ENCODE assay signal across 8 cellular contexts in genomic region chrX:154412468-154412867, GRCh38. TPM values are rescaled to one million over a fixed set of nuclear protein-coding genes. Genes with fewer than 3 reads are reported as not detected.
DNase-seq lines count a peak whose midpoint lies in the region; ATAC-seq and TF ChIP-seq lines count a peak whose summit lies in the region.

No MANE protein-coding gene starts in this region.

- peak overlapping the region; percentile 32 for H3K9ac ChIP-seq in mammary epithelial cell (ENCODE audit: insufficient read depth, low read length)

- H3K4me3 ChIP-seq in MG63 (peak overlapping the region; percentile 63), mammary epithelial cell (replicated peaks in 1 of 3; ENCODE audit: insufficient read depth in 1 of 3, low read depth in 2 of 3, low read length in 3 of 3) (peak overlapping the region; percentile 5 to 70 (median 65)), mononuclear cell (ENCODE audit: low read length) (peak overlapping the region; percentile 59)

- H3K9me3 ChIP-seq in MG63 (no peaks in the 10 kb centered on the region), mammary epithelial cell (replicated peaks; ENCODE audit: insufficient read depth, low read length) (no peaks in the 10 kb centered on the region), mononuclear cell (ENCODE audit: low read depth, low read length) (no peaks in the 10 kb centered on the region)

- peaks cover 6% of the 10 kb centered on the region for H3K79me2 ChIP-seq in mammary epithelial cell (ENCODE audit: insufficient read depth, low read length)

- no peaks in the 10 kb centered on the region for H3K36me3 ChIP-seq in MG63
- H3K36me3 ChIP-seq in mammary epithelial cell (ENCODE audit: insufficient read depth, low read length) = no peaks in the 10 kb centered on the region

- H3K4me2 ChIP-seq in mammary epithelial cell (ENCODE audit: insufficient read depth, low read depth, low read length) = peak overlapping the region; percentile 94

- WGBS in mammary epithelial cell (ENCODE audit: low coverage, missing lambda C conversion rate) = 55% methylated on average over 3 of the region's 4 CpGs

- ATAC-seq in HG03432 (IDR thresholded peaks at IDR 0.05; ENCODE audit: unreplicated experiment) (no peak), HG02610 (IDR thresholded peaks at IDR 0.05; ENCODE audit: unreplicated experiment) (no peak), HG03135 (IDR thresholded peaks at IDR 0.05; ENCODE audit: unreplicated experiment) (no peak), GM21737 (IDR thresholded peaks at IDR 0.05; ENCODE audit: unreplicated experiment) (no peak)

- no peaks in the 10 kb centered on the region for H3K27me3 ChIP-seq in MG63
- H3K27me3 ChIP-seq in mammary epithelial cell (ENCODE audit: insufficient read depth, low read length) = no peaks in the 10 kb centered on the region
- H3K27me3 ChIP-seq in mononuclear cell (ENCODE audit: insufficient read depth, low read length) = no peaks in the 10 kb centered on the region

- H3K4me1 ChIP-seq in mammary epithelial cell (ENCODE audit: insufficient read depth, low read length) (peaks cover 23% of the 10 kb centered on the region), mononuclear cell (ENCODE audit: insufficient read depth, low read length) (peaks cover 31% of the 10 kb centered on the region)

- in situ Hi-C loops in mammary epithelial cell (cut with MboI; ENCODE audit: low sequenced_read_pairs in 2 of 2) = no loop called here

- intact Hi-C loops in mammary epithelial cell (cut with micrococcal nuclease) = no loop called here

- CTCF ChIA-PET in mammary epithelial cell (lab: Charles Lee; ENCODE audit: low non-redundant PET) = no interaction called here

- dilution Hi-C loops in mammary epithelial cell (cut with HindIII; ENCODE audit: low sequenced_read_pairs) = no loop called here

- H2AFZ ChIP-seq in mammary epithelial cell (ENCODE audit: low read depth, low read length) = peak overlapping the region; percentile 82

- TF ChIP-seq CTCF in C4-2B (conservative IDR thresholded peaks at IDR 0.05) = no peak
- TF ChIP-seq CTCF in mammary epithelial cell (conservative IDR thresholded peaks at IDR 0.05 in 1 of 2, IDR thresholded peaks at IDR 0.05 in 1 of 2; ENCODE audit: extremely low read depth in 1 of 2, insufficient read depth in 1 of 2, low read depth in 1 of 2, low read length in 2 of 2) = no peak

- DNase-seq in MG63 = no peak
- no peak for DNase-seq in mammary epithelial cell

- no peaks in the 10 kb centered on the region for H4K20me1 ChIP-seq in mammary epithelial cell (ENCODE audit: insufficient read depth, low read length)

- H3K27ac ChIP-seq in C4-2B = peak overlapping the region; percentile 99
- peak overlapping the region; percentile 38 for H3K27ac ChIP-seq in mammary epithelial cell (ENCODE audit: insufficient read depth, low read depth, low read length)

- no TSS peak for BruUV-seq in mammary epithelial cell (replicated peaks; lab: Mats Ljungman, UMichigan)

RNA-seq across cellular contexts. Expression of gene TAFAZZIN, which starts 1.1 kb away (rescaled TPM):
- 15.1 and 16.2 TPM in 2 replicates for total RNA-seq in MG63 (2014; rRNA removed; shearing (Covaris generic); ENCODE audit: low replicate concordance)
- total RNA-seq in mammary epithelial cell = 10 to 100 TPM; 19.5 to 31.0 TPM
- 18.6 TPM for polyA plus RNA-seq in mammary epithelial cell
- 22.8 TPM for polyA minus RNA-seq in mammary epithelial cell
- 33.2 TPM for total RNA-seq in mononuclear cell

RNA-seq across cellular contexts. Expression of gene DNASE1L1, which starts 3.4 kb away (rescaled TPM):
- 20.0 and 21.9 TPM in 2 replicates for total RNA-seq in MG63 (2014; rRNA removed; shearing (Covaris generic); ENCODE audit: low replicate concordance)
- total RNA-seq in mammary epithelial cell = 10 to 100 TPM; 17.8 to 30.5 TPM
- 25.2 TPM for polyA plus RNA-seq in mammary epithelial cell
- 20.6 TPM for polyA minus RNA-seq in mammary epithelial cell
- 30.2 TPM for total RNA-seq in mononuclear cell

RNA-seq across cellular contexts. Expression of gene RPL10, which starts 14.3 kb away (rescaled TPM):
- total RNA-seq in MG63 (2014; rRNA removed; shearing (Covaris generic); ENCODE audit: low replicate concordance) = 2,393 and 3,736 TPM in 2 replicates
- total RNA-seq in mammary epithelial cell (1,000 to 10,000 TPM; 1,996 to 2,155 TPM), mononuclear cell (8,353 TPM)
- polyA plus RNA-seq in mammary epithelial cell = 5,021 TPM
- 1,289 TPM for polyA minus RNA-seq in mammary epithelial cell

RNA-seq across cellular contexts. Expression of gene ATP6AP1, which starts 16.0 kb away (rescaled TPM):
- total RNA-seq in MG63 (2014; rRNA removed; shearing (Covaris generic); ENCODE audit: low replicate concordance) = 53.2 and 62.2 TPM in 2 replicates
- total RNA-seq in mammary epithelial cell = 10 to 100 TPM; 56.0 to 71.4 TPM
- polyA plus RNA-seq in mammary epithelial cell = 81.5 TPM
- polyA minus RNA-seq in mammary epithelial cell = 93.3 TPM
- total RNA-seq in mononuclear cell = 47.9 TPM

RNA-seq across cellular contexts. Expression of gene GDI1, which starts 24.5 kb away (rescaled TPM):
- total RNA-seq in MG63 (2014; rRNA removed; shearing (Covaris generic); ENCODE audit: low replicate concordance) = 43.6 and 59.8 TPM in 2 replicates
- total RNA-seq in mammary epithelial cell (100 to 1,000 TPM; 100 to 109 TPM), mononuclear cell (67.6 TPM)
- 112 TPM for polyA plus RNA-seq in mammary epithelial cell
- polyA minus RNA-seq in mammary epithelial cell = 132 TPM
